Comparison of ENCODE assay signal across 15 cellular contexts in genomic region chr14:28759056-28759657, GRCh38. TPM values are rescaled to one million over a fixed set of nuclear protein-coding genes. Genes with fewer than 3 reads are reported as not detected.
A peak's percentile ranks its signal among the peaks of the same experiment; 100 is the strongest.
DNase-seq lines count a peak whose midpoint lies in the region; ATAC-seq and TF ChIP-seq lines count a peak whose summit lies in the region.
"Had no signal": no experiment of that assay in that cellular context is flagged by ENCODE, and none has a peak within 500 bp of the region (broad histone marks: within the 10 kb centered on the region; RNA-seq: fewer than 3 reads in every experiment).

No MANE protein-coding gene starts in this region.

- H3T11ph ChIP-seq in H9 (ENCODE audit: low read length): no peak overlapping the region

- no peak overlapping the region for H3K9ac ChIP-seq in H9 (ENCODE audit: extremely low read depth, insufficient read length, low read length)

- no peak overlapping the region for H2BK5ac ChIP-seq in H9 (ENCODE audit: insufficient read length, low read length)

- H3K27ac Mint-ChIP-seq in H9: no peak overlapping the region
- H3K27ac Mint-ChIP-seq in T-helper 2 cell treated with Interferon-gamma antibody and Interleukin-4, amounts not matched to agents 5 μg/mL and 100 μg/mL, for 36 hours: no peak overlapping the region

- DNase-seq in H9 (peak; percentile 48), astrocyte of the hippocampus (ENCODE audit: low read depth, low spot score) (peak; percentile 70), left kidney (ENCODE audit: low read depth, low spot score) (peak; percentile 8), superior temporal gyrus (ENCODE audit: extremely low spot score) (peak; percentile 39)
- no peak for DNase-seq in T-helper 2 cell treated with Interferon-gamma antibody and Interleukin-4, amounts not matched to agents 5 μg/mL and 100 μg/mL, for 36 hours (ENCODE audit: low spot score)
- no peak for DNase-seq in activated CD4-positive, CD25-positive, alpha-beta regulatory T cell (lab: John Stamatoyannopoulos, UW)
- DNase-seq: COR-L47, NCI-H1436, thyroid gland had no signal

- no peak overlapping the region for H2AK5ac ChIP-seq in H9 (ENCODE audit: insufficient read length, low read length)

- H3K4me1 ChIP-seq in H9 (ENCODE audit: insufficient read depth, low read length): peaks cover 5% of the 10 kb centered on the region; the same call in 1 of the 2 replicates

- H3K9me3 Mint-ChIP-seq in H9: peaks cover 5% of the 10 kb centered on the region in 2 experiments; a peak in 4 of 5 replicates
- H3K9me3 Mint-ChIP-seq in T-helper 2 cell treated with Interferon-gamma antibody and Interleukin-4, amounts not matched to agents 5 μg/mL and 100 μg/mL, for 36 hours: no peaks in the 10 kb centered on the region

- no peaks in the 10 kb centered on the region for H3K79me1 ChIP-seq in H9 (ENCODE audit: insufficient read depth, low read depth, low read length, poor library complexity, severe bottlenecking)

- H3K18ac ChIP-seq in H9 (ENCODE audit: insufficient read length, low read depth, low read length): no peak overlapping the region

- no peak overlapping the region for H3K27ac ChIP-seq in H9 (ENCODE audit: insufficient read length, low read depth, low read length)
- H3K27ac ChIP-seq: right atrium auricular region, thyroid gland, VCaP had no signal

- no peak overlapping the region for H3K14ac ChIP-seq in H9 (ENCODE audit: insufficient read depth, low read length)

- no peak overlapping the region for H2BK15ac ChIP-seq in H9 (ENCODE audit: low read depth, low read length)

- H2AFZ ChIP-seq in H9 (ENCODE audit: low read length): no peak overlapping the region

- H3K9me3 ChIP-seq in H9 (ENCODE audit: control insufficient read depth, low read depth, low read length): no peaks in the 10 kb centered on the region
- H3K9me3 ChIP-seq: HAP-1, right atrium auricular region, thyroid gland had no signal

- no CpG with 5 or more reads among the region's 26 CpGs for WGBS in H9 (ENCODE audit: extremely low coverage, insufficient read length, low lambda C conversion rate)

- no peak overlapping the region for H3K56ac ChIP-seq in H9 (ENCODE audit: insufficient read length, low read depth, low read length)

- peaks cover 90% of the 10 kb centered on the region for H3K27me3 ChIP-seq in H9 (ENCODE audit: insufficient read depth, low read length)

- no peaks in the 10 kb centered on the region for H3K36me3 Mint-ChIP-seq in H9 (ENCODE audit: insufficient read depth in 1 of 3, low read depth in 3 of 3)
- H3K36me3 Mint-ChIP-seq in T-helper 2 cell treated with Interferon-gamma antibody and Interleukin-4, amounts not matched to agents 5 μg/mL and 100 μg/mL, for 36 hours (ENCODE audit: low read depth): no peaks in the 10 kb centered on the region

- peak overlapping the region; percentile 9 to 75 for H3K4me3 Mint-ChIP-seq in H9
- H3K4me3 Mint-ChIP-seq in T-helper 2 cell treated with Interferon-gamma antibody and Interleukin-4, amounts not matched to agents 5 μg/mL and 100 μg/mL, for 36 hours: no peak overlapping the region

- peaks cover 4% of the 10 kb centered on the region for H3K23me2 ChIP-seq in H9 (ENCODE audit: insufficient read length, low read depth, low read length, poor library complexity, severe bottlenecking)

- H4K5ac ChIP-seq in H9 (ENCODE audit: insufficient read length, low read depth, low read length): no peak overlapping the region

- peaks cover 17 to 59% of the 10 kb centered on the region in 2 experiments for H3K4me1 Mint-ChIP-seq in H9
- no peaks in the 10 kb centered on the region for H3K4me1 Mint-ChIP-seq in T-helper 2 cell treated with Interferon-gamma antibody and Interleukin-4, amounts not matched to agents 5 μg/mL and 100 μg/mL, for 36 hours (ENCODE audit: low read depth)

- no peak overlapping the region for H2BK20ac ChIP-seq in H9 (ENCODE audit: low read depth, low read length, poor library complexity, severe bottlenecking)

- no peak overlapping the region for H3K23ac ChIP-seq in H9 (ENCODE audit: insufficient read length, low read depth, low read length)

- H3K4ac ChIP-seq in H9 (ENCODE audit: low read depth, low read length): no peak overlapping the region

- H4K8ac ChIP-seq in H9 (replicated peaks; ENCODE audit: insufficient read length, low read depth, low read length): no peak overlapping the region

- H4K91ac ChIP-seq in H9 (ENCODE audit: insufficient read length, low read depth, low read length): no peak overlapping the region

- no peaks in the 10 kb centered on the region for H3K79me2 ChIP-seq in H9 (ENCODE audit: insufficient read depth, low read length)

- no peak overlapping the region for H2BK12ac ChIP-seq in H9 (ENCODE audit: insufficient read length, low read depth, low read length)

- peak overlapping the region; percentile 11 for H3K4me2 ChIP-seq in H9 (ENCODE audit: insufficient read depth, insufficient read length, low read length)

- TF ChIP-seq CTCF in H9 (conservative IDR thresholded peaks at IDR 0.05): no peak

- no peaks in the 10 kb centered on the region for H4K20me1 ChIP-seq in H9 (ENCODE audit: control insufficient read depth, insufficient read depth, insufficient read length)

- H2BK120ac ChIP-seq in H9 (ENCODE audit: low read depth, low read length, poor library complexity, severe bottlenecking): no peak overlapping the region

- peaks cover 100% of the 10 kb centered on the region for H3K27me3 Mint-ChIP-seq in H9 (ENCODE audit: low read depth)
- H3K27me3 Mint-ChIP-seq in T-helper 2 cell treated with Interferon-gamma antibody and Interleukin-4, amounts not matched to agents 5 μg/mL and 100 μg/mL, for 36 hours (ENCODE audit: low read depth): peaks cover 76% of the 10 kb centered on the region

- ATAC-seq in HG03139 (IDR thresholded peaks at IDR 0.05; ENCODE audit: unreplicated experiment): no peak
- ATAC-seq: Right ventricle myocardium inferior had no signal

RNA-seq across cellular contexts. Expression of gene FOXG1, which starts 7.4 kb away (rescaled TPM):
- total RNA-seq in H9 (2021): 0.07 and 0.11 TPM in 2 replicates
- total RNA-seq: mononuclear cell, right atrium auricular region, Right ventricle myocardium inferior had no signal

Comparison
In these comparisons a context has a peak if more than half of its experiments do, and no peak if none do; other contexts are left out.
1. DNase-seq: peak in H9 (single experiment), astrocyte of the hippocampus (single experiment), left kidney (single experiment) and superior temporal gyrus (single experiment); none in T-helper 2 cell treated with Interferon-gamma antibody and Interleukin-4, amounts not matched to agents 5 μg/mL and 100 μg/mL, for 36 hours (single experiment) and activated CD4-positive, CD25-positive, alpha-beta regulatory T cell (0 of 4).